ENCODE assay signal across 15 cellular contexts in the genomic region with DNA sequence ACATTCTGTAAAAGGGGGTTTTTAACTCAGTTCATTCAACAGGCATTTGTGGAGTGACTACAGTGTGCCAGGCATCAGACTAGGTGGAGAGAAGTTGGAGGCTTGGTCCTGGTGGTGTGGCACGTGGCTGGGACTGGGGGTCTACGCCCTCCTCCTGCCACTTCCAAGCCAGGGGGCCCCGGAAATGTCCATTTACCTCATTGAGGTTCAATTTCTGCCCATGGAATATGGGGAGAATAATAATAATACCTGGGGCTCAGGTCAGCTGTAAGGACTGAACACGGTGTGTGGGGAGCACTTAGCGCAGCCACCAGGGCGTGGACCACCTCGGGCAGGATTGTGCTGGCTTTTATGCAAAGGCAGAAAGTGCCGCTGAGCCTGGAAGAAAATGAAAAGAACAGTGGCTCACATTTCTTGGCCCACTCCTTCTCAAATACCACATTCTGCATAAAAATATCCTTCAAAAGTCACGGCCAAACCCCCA.
DNase-seq lines count a peak whose midpoint lies in the region; ATAC-seq, FAIRE-seq and TF ChIP-seq lines count a peak whose summit lies in the region.
"Had no signal": no experiment of that assay in that cellular context is flagged by ENCODE, and none has a peak within 500 bp of the region (broad histone marks: within the 10 kb centered on the region; RNA-seq: fewer than 3 reads in every experiment).

No MANE protein-coding gene starts in this region.

- H3K27ac Mint-ChIP-seq in MCF 10A (ENCODE audit: low read depth, unreplicated experiment), result no peak overlapping the region
- peak overlapping the region; percentile 13 to 96 (median 94) for H3K27ac Mint-ChIP-seq in nephron

- H3K36me3 Mint-ChIP-seq in MCF 10A (ENCODE audit: insufficient read depth, unreplicated experiment) (no peaks in the 10 kb centered on the region), nephron (ENCODE audit: low read depth) (no peaks in the 10 kb centered on the region)

- no peaks in the 10 kb centered on the region for H3K36me3 ChIP-seq in breast epithelium
- H3K36me3 ChIP-seq in endothelial cell of umbilical vein (ENCODE audit: control insufficient read depth in 2 of 2, extremely low read depth in 1 of 2, insufficient read depth in 2 of 2, low read length in 2 of 2), result no peaks in the 10 kb centered on the region
- no peaks in the 10 kb centered on the region for H3K36me3 ChIP-seq in transverse colon
- no peaks in the 10 kb centered on the region for H3K36me3 ChIP-seq in HepG2 (replicated peaks in 1 of 2; ENCODE audit: control insufficient read depth in 1 of 2, insufficient read depth in 2 of 2, low read length in 2 of 2)
- H3K36me3 ChIP-seq: gastrocnemius medialis had no signal

- H3K9me3 ChIP-seq in breast epithelium, result no peaks in the 10 kb centered on the region
- no peaks in the 10 kb centered on the region for H3K9me3 ChIP-seq in endothelial cell of umbilical vein (replicated peaks; ENCODE audit: control insufficient read depth, insufficient read depth, low read length)
- H3K9me3 ChIP-seq in transverse colon, result no peaks in the 10 kb centered on the region
- no peaks in the 10 kb centered on the region for H3K9me3 ChIP-seq in HepG2 (ENCODE audit: low read length)
- H3K9me3 ChIP-seq: gastrocnemius medialis, SK-N-SH had no signal

- H2AFZ ChIP-seq in endothelial cell of umbilical vein (ENCODE audit: low read depth, low read length), result no peak overlapping the region
- H2AFZ ChIP-seq in HepG2 (ENCODE audit: low read length), result no peak overlapping the region

- H3K27me3 Mint-ChIP-seq in MCF 10A (ENCODE audit: insufficient read depth, unreplicated experiment) (no peaks in the 10 kb centered on the region), nephron (ENCODE audit: low read depth) (peaks cover 8% of the 10 kb centered on the region)

- no peak for TF ChIP-seq EP300 in transverse colon (IDR thresholded peaks at IDR 0.05; ENCODE audit: low read depth)
- no peak for TF ChIP-seq EP300 in HepG2 (IDR thresholded peaks at IDR 0.05; ENCODE audit: low read depth in 2 of 2, low read length in 2 of 2)
- no peak for TF ChIP-seq EP300 in HepG2 (CRISPR knock-in tag; IDR thresholded peaks at IDR 0.05; ENCODE audit: borderline replicate concordance)

- TF ChIP-seq POLR2A in breast epithelium (IDR thresholded peaks at IDR 0.05), result no peak
- TF ChIP-seq POLR2A in endothelial cell of umbilical vein (IDR thresholded peaks at IDR 0.05; ENCODE audit: low read depth, low read length), result no peak
- no peak for TF ChIP-seq POLR2A in transverse colon (IDR thresholded peaks at IDR 0.05)
- no peak for TF ChIP-seq POLR2A in HepG2 (IDR thresholded peaks at IDR 0.05; ENCODE audit: insufficient read depth in 1 of 2, low read depth in 2 of 2, low read length in 2 of 2)

- no peak for TF ChIP-seq CTCF in breast epithelium (IDR thresholded peaks at IDR 0.05)
- no peak for TF ChIP-seq CTCF in MCF 10A (IDR thresholded peaks at IDR 0.05; ENCODE audit: unreplicated experiment)
- TF ChIP-seq CTCF in endothelial cell of umbilical vein (IDR thresholded peaks at IDR 0.05; ENCODE audit: extremely low read depth in 1 of 2, insufficient read depth in 1 of 2, low read depth in 1 of 2, low read length in 2 of 2), result no peak
- no peak for TF ChIP-seq CTCF in nephron (IDR thresholded peaks at IDR 0.05; ENCODE audit: unreplicated experiment in 3 of 3)
- no peak for TF ChIP-seq CTCF in transverse colon (IDR thresholded peaks at IDR 0.05)
- TF ChIP-seq CTCF in HepG2 (CRISPR knock-in tag; IDR thresholded peaks at IDR 0.05), result no peak

- DNase-seq in breast epithelium (ENCODE audit: low spot score in 2 of 2), result no peak
- no peak for DNase-seq in MCF 10A (ENCODE audit: unreplicated experiment)
- DNase-seq in endothelial cell of umbilical vein (ENCODE audit: low read depth, low spot score), result peak; percentile 9
- DNase-seq in transverse colon, result no peak
- DNase-seq in HK-2 (ENCODE audit: unreplicated experiment), result no peak
- DNase-seq in HepG2 (ENCODE audit: low spot score), result no peak
- DNase-seq in pons (ENCODE audit: low spot score), result no peak
- DNase-seq: KG1; NCI-H345; SK-N-SH; stimulated activated CD4-positive, alpha-beta T cell treated with anti-CD3 and anti-CD28 coated beads, Interleukin-2, amount 100 ng/mL, for 48 hours had no signal

- H3K4me1 ChIP-seq in breast epithelium, result peaks cover 0 to 14% of the 10 kb centered on the region in 2 donors
- H3K4me1 ChIP-seq in endothelial cell of umbilical vein (ENCODE audit: control insufficient read depth, extremely low read depth, insufficient read depth, low read length), result no peaks in the 10 kb centered on the region
- H3K4me1 ChIP-seq in transverse colon, result peaks cover 8 to 45% (median 39%) of the 10 kb centered on the region in 4 donors
- H3K4me1 ChIP-seq in HepG2 (ENCODE audit: insufficient read depth, low read length), result no peaks in the 10 kb centered on the region

- H3K4me1 Mint-ChIP-seq in MCF 10A (ENCODE audit: insufficient read depth, unreplicated experiment) (peaks cover 9% of the 10 kb centered on the region), nephron (peaks cover 58% of the 10 kb centered on the region)

- H3K4me2 ChIP-seq in endothelial cell of umbilical vein (ENCODE audit: insufficient read depth, low read length), result no peak overlapping the region
- H3K4me2 ChIP-seq in HepG2 (ENCODE audit: low read depth, low read length), result no peak overlapping the region
- H3K4me2 ChIP-seq: SK-N-SH had no signal

- H3K27me3 ChIP-seq in breast epithelium (no peaks in the 10 kb centered on the region), endothelial cell of umbilical vein (ENCODE audit: control insufficient read depth in 2 of 2, insufficient read depth in 2 of 2, low read length in 2 of 2) (peaks cover 2 to 10% of the 10 kb centered on the region in 2 experiments), transverse colon (no peaks in the 10 kb centered on the region), HepG2 (ENCODE audit: control insufficient read depth in 1 of 2, insufficient read depth in 2 of 2, low read length in 2 of 2) (peaks cover 5 to 34% of the 10 kb centered on the region in 2 experiments; a peak in 4 of 5 replicates)
- H3K27me3 ChIP-seq: gastrocnemius medialis had no signal

- H3K9me3 Mint-ChIP-seq in MCF 10A (ENCODE audit: unreplicated experiment), result no peaks in the 10 kb centered on the region
- H3K9me3 Mint-ChIP-seq in nephron, result no peaks in the 10 kb centered on the region

- H3K4me3 ChIP-seq in breast epithelium (peak overlapping the region in 2 of 3 donors; percentile 25 to 42), endothelial cell of umbilical vein (replicated peaks in 1 of 3; ENCODE audit: insufficient read depth in 1 of 3, low read depth in 1 of 3, low read length in 3 of 3) (no peak overlapping the region), transverse colon (peak overlapping the region in 1 of 4 donors; percentile 18), HepG2 (replicated peaks in 1 of 3; ENCODE audit: insufficient read depth in 1 of 3, low read depth in 2 of 3, low read length in 3 of 3) (no peak overlapping the region)
- H3K4me3 ChIP-seq: gastrocnemius medialis had no signal

- 41% methylated on average over 9 of the region's 9 CpGs; no CpG with 5 or more reads in 1 of the 2 donors for WGBS in transverse colon (ENCODE audit: low coverage in 1 of 2), 2 donors
- WGBS in HepG2 (ENCODE audit: low lambda C conversion rate), result 13% methylated on average over 9 of the region's 9 CpGs

- POLR2A ChIA-PET in MCF 10A (lab: Yijun Ruan, JAX) (no interaction called here), endothelial cell of umbilical vein (lab: Charles Lee) (no interaction called here), HepG2 (lab: Yijun Ruan, JAX) (no interaction called here)

- TF ChIP-seq RAD21 in HepG2 (CRISPR knock-in tag; IDR thresholded peaks at IDR 0.05), result no peak

- dilution Hi-C loops in endothelial cell of umbilical vein (cut with MboI; ENCODE audit: extremely low pct_ligation_motif_present, low sequenced_read_pairs), result no loop called here

- FAIRE-seq in endothelial cell of umbilical vein (lab: Jason Lieb, UNC), result no peak
- FAIRE-seq in HepG2 (lab: Jason Lieb, UNC), result no peak
- FAIRE-seq: A204.1, islet of Langerhans had no signal

- H3K4me3 Mint-ChIP-seq in MCF 10A (ENCODE audit: unreplicated experiment) (no peak overlapping the region), nephron (peak overlapping the region in 1 of 3 experiments; percentile 30)

- H3K9me1 ChIP-seq in endothelial cell of umbilical vein (replicated peaks; ENCODE audit: control insufficient read depth, extremely low read depth, insufficient read depth, low read length), result no peaks in the 10 kb centered on the region

- ATAC-seq in HepG2, result no peak

- H3K79me2 ChIP-seq in endothelial cell of umbilical vein (ENCODE audit: control insufficient read depth, insufficient read depth, low read length), result no peaks in the 10 kb centered on the region
- H3K79me2 ChIP-seq in HepG2 (ENCODE audit: insufficient read depth, low read length), result no peaks in the 10 kb centered on the region

- in situ Hi-C loops in transverse colon (cut with MboI; ENCODE audit: low pct_ligation_motif_present in 1 of 4, low pct_unique_long_range_greater_than_20kb in 1 of 4, low sequenced_read_pairs in 3 of 4) (no loop called here), HepG2 (cut with HindIII; ENCODE audit: extremely low pct_ligation_motif_present, low pct_unique_long_range_greater_than_20kb) (no loop called here)

- CTCF ChIA-PET in MCF 10A (lab: Yijun Ruan, JAX), result no interaction called here
- CTCF ChIA-PET in endothelial cell of umbilical vein (lab: Charles Lee), result interaction anchor here (2.0 kb wide), 1 partner anchor 89 kb away, joined by 7 read pairs; no protein-coding TSS in a partner anchor
- CTCF ChIA-PET in HepG2 (lab: Yijun Ruan, JAX; ENCODE audit: low intra/inter-chr PET ratio, low total read pairs), result no interaction called here

- H4K20me1 ChIP-seq in endothelial cell of umbilical vein (replicated peaks; ENCODE audit: control insufficient read depth, extremely low read depth, insufficient read depth, low read length) (no peaks in the 10 kb centered on the region), HepG2 (ENCODE audit: insufficient read depth, low read length) (no peaks in the 10 kb centered on the region)

- BruUV-seq in MCF 10A (replicated peaks; lab: Mats Ljungman, UMichigan), result no TSS peak
- BruUV-seq in endothelial cell of umbilical vein (replicated peaks; lab: Mats Ljungman, UMichigan), result no TSS peak
- BruUV-seq in HepG2 (replicated peaks; lab: Mats Ljungman, UMichigan), result no TSS peak

- H3K9ac ChIP-seq in endothelial cell of umbilical vein (replicated peaks; ENCODE audit: extremely low read depth, insufficient read depth, low read length) (no peak overlapping the region), HepG2 (ENCODE audit: insufficient read depth, low read depth, low read length) (no peak overlapping the region)
- H3K9ac ChIP-seq: SK-N-SH had no signal

- intact Hi-C loops in breast epithelium (cut with DNase I; ENCODE audit: low total_unique reads) (no loop called here), MCF 10A (cut with micrococcal nuclease) (loop anchor here (10.0 kb wide), 1 partner anchor 86 kb away; no protein-coding TSS in a partner anchor), endothelial cell of umbilical vein (cut with micrococcal nuclease) (loop anchor here (5.0 kb wide), 1 partner anchor 88 kb away; no protein-coding TSS in a partner anchor), transverse colon (cut with DNase I; ENCODE audit: low total_unique reads) (no loop called here), HepG2 (cut with micrococcal nuclease; ENCODE audit: unreplicated experiment) (no loop called here)

- H3K27ac ChIP-seq in breast epithelium, result peak overlapping the region in 1 of 2 donors; percentile 42
- no peak overlapping the region for H3K27ac ChIP-seq in endothelial cell of umbilical vein (ENCODE audit: insufficient read depth, low read depth, low read length)
- H3K27ac ChIP-seq in transverse colon, result peak overlapping the region; percentile 71 to 88 (median 79)
- H3K27ac ChIP-seq in HepG2 (ENCODE audit: extremely low read length, insufficient read depth, low read length), result no peak overlapping the region

Comparison
In these comparisons a context has a peak if more than half of its experiments do, and no peak if none do; other contexts are left out.
1. intact Hi-C loops: an anchor here in MCF 10A (10.0 kb wide) and endothelial cell of umbilical vein (5.0 kb wide); none called in breast epithelium, transverse colon and HepG2.
2. H3K27ac ChIP-seq: peak in transverse colon (4 of 4); none in endothelial cell of umbilical vein (single experiment) and HepG2 (single experiment).
3. H3K4me3 ChIP-seq: peak in breast epithelium (2 of 3); none in endothelial cell of umbilical vein (0 of 3) and HepG2 (0 of 3).